Comparison of ENCODE assay signal across 17 cellular contexts in genomic region chr6:168908887-168909286, GRCh38.
DNase-seq lines count a peak whose midpoint lies in the region; ATAC-seq and TF ChIP-seq lines count a peak whose summit lies in the region.
"Had no signal": no experiment of that assay in that cellular context is flagged by ENCODE, and none has a peak within 500 bp of the region (broad histone marks: within the 10 kb centered on the region; RNA-seq: fewer than 3 reads in every experiment).

No MANE protein-coding gene starts in this region.

- peaks cover 28 to 47% of the 10 kb centered on the region in 2 donors for H3K4me1 Mint-ChIP-seq in natural killer cell
- H3K4me1 Mint-ChIP-seq in natural killer cell treated with Interleukin-12 subunit alpha and Interleukin-12 subunit beta and Interleukin-15 and Interleukin-18, amount 100 ng/mL, for 72 hours (ENCODE audit: low read depth in 2 of 2): peaks cover 10 to 30% of the 10 kb centered on the region in 2 donors
- peaks cover 11% of the 10 kb centered on the region for H3K4me1 Mint-ChIP-seq in activated T-helper 17 cell treated with anti-CD3 and anti-CD28 coated beads, Interleukin-2, amount 50 U/mL, for 72 hours
- H3K4me1 Mint-ChIP-seq in activated CD4-positive, alpha-beta T cell treated with anti-CD3 and anti-CD28 coated beads, Interleukin-2, amount 10 ng/mL, durations not matched to agents 7 days and 5 days: peaks cover 5% of the 10 kb centered on the region

- intact Hi-C loops in natural killer cell (cut with micrococcal nuclease) (no loop called here), aorta (cut with DNase I) (no loop called here), body of pancreas (cut with DNase I) (no loop called here)

- TF ChIP-seq CTCF in natural killer cell (IDR thresholded peaks at IDR 0.05) (no peak), foreskin fibroblast (IDR thresholded peaks at IDR 0.05; ENCODE audit: low read depth, low read length) (peak; percentile 25), body of pancreas (IDR thresholded peaks at IDR 0.05) (no peak)

- H3K36me3 ChIP-seq in aorta (ENCODE audit: control insufficient read depth in 1 of 2, insufficient read depth in 2 of 2, low read length in 1 of 2) (no peaks in the 10 kb centered on the region), body of pancreas (replicated peaks in 1 of 2; ENCODE audit: insufficient read depth in 1 of 2, low read depth in 2 of 2) (no peaks in the 10 kb centered on the region)
- H3K36me3 ChIP-seq: HAP-1, left lung had no signal

- ATAC-seq in natural killer cell (no peak), aorta (ENCODE audit: low FRiP score) (peak; percentile 8), HG03460 (IDR thresholded peaks at IDR 0.05; ENCODE audit: unreplicated experiment) (no peak), body of pancreas (no peak)
- ATAC-seq in natural killer cell treated with Interleukin-12 subunit alpha and Interleukin-12 subunit beta and Interleukin-15 and Interleukin-18, amount 100 ng/mL, for 72 hours: no peak
- ATAC-seq in activated T-helper 17 cell treated with anti-CD3 and anti-CD28 coated beads, Interleukin-2, amount 50 U/mL, for 72 hours (replicated peaks): no peak
- ATAC-seq: activated CD8-positive, alpha-beta T cell treated with anti-CD3 and anti-CD28 coated beads, Interleukin-2, amount 10 ng/mL, durations not matched to agents 7 days and 5 days; left lung had no signal

- POLR2A ChIA-PET in activated CD4-positive, alpha-beta T cell treated with anti-CD3 and anti-CD28 coated beads, Interleukin-2, amount 10 ng/mL, durations not matched to agents 7 days and 5 days (lab: Charles Lee): no interaction called here

- H3K27ac Mint-ChIP-seq in natural killer cell: peak overlapping the region; percentile 50 to 65
- peak overlapping the region in 1 of 2 donors; percentile 72 for H3K27ac Mint-ChIP-seq in natural killer cell treated with Interleukin-12 subunit alpha and Interleukin-12 subunit beta and Interleukin-15 and Interleukin-18, amount 100 ng/mL, for 72 hours
- peak overlapping the region; percentile 79 for H3K27ac Mint-ChIP-seq in activated T-helper 17 cell treated with anti-CD3 and anti-CD28 coated beads, Interleukin-2, amount 50 U/mL, for 72 hours
- no peak overlapping the region for H3K27ac Mint-ChIP-seq in activated CD4-positive, alpha-beta T cell treated with anti-CD3 and anti-CD28 coated beads, Interleukin-2, amount 10 ng/mL, durations not matched to agents 7 days and 5 days
- H3K27ac Mint-ChIP-seq: activated CD8-positive, alpha-beta T cell treated with anti-CD3 and anti-CD28 coated beads, Interleukin-2, amount 10 ng/mL, durations not matched to agents 7 days and 5 days; activated naive CD4-positive, alpha-beta T cell treated with anti-CD3 and anti-CD28 coated beads for 36 hours had no signal

- H3K27me3 ChIP-seq in aorta (ENCODE audit: control insufficient read depth in 1 of 2, insufficient read depth in 2 of 2, low read length in 1 of 2): no peaks in the 10 kb centered on the region
- no peaks in the 10 kb centered on the region for H3K27me3 ChIP-seq in body of pancreas
- H3K27me3 ChIP-seq: left lung had no signal

- WGBS in aorta, 2 donors: 55 to 57% methylated on average over 5 of the region's 5 CpGs
- WGBS in body of pancreas, 2 donors: 73 to 75% methylated on average over 5 of the region's 5 CpGs

- no peaks in the 10 kb centered on the region for H3K36me3 Mint-ChIP-seq in natural killer cell
- H3K36me3 Mint-ChIP-seq in natural killer cell treated with Interleukin-12 subunit alpha and Interleukin-12 subunit beta and Interleukin-15 and Interleukin-18, amount 100 ng/mL, for 72 hours: no peaks in the 10 kb centered on the region
- peaks cover 5% of the 10 kb centered on the region for H3K36me3 Mint-ChIP-seq in activated T-helper 17 cell treated with anti-CD3 and anti-CD28 coated beads, Interleukin-2, amount 50 U/mL, for 72 hours (ENCODE audit: low read depth)
- H3K36me3 Mint-ChIP-seq in activated CD4-positive, alpha-beta T cell treated with anti-CD3 and anti-CD28 coated beads, Interleukin-2, amount 10 ng/mL, durations not matched to agents 7 days and 5 days (ENCODE audit: low read depth): no peaks in the 10 kb centered on the region

- no peak overlapping the region for H3K27ac ChIP-seq in aorta (ENCODE audit: low read depth in 1 of 2, low read length in 2 of 2)
- no peak overlapping the region for H3K27ac ChIP-seq in body of pancreas
- H3K27ac ChIP-seq: left lung had no signal

- peaks cover 2% of the 10 kb centered on the region for H3K9me3 ChIP-seq in aorta (ENCODE audit: control insufficient read depth, low read length)
- H3K9me3 ChIP-seq in body of pancreas: no peaks in the 10 kb centered on the region
- H3K9me3 ChIP-seq: HAP-1, left lung had no signal

- H3K9me3 Mint-ChIP-seq in natural killer cell: no peaks in the 10 kb centered on the region
- no peaks in the 10 kb centered on the region for H3K9me3 Mint-ChIP-seq in natural killer cell treated with Interleukin-12 subunit alpha and Interleukin-12 subunit beta and Interleukin-15 and Interleukin-18, amount 100 ng/mL, for 72 hours
- H3K9me3 Mint-ChIP-seq in activated T-helper 17 cell treated with anti-CD3 and anti-CD28 coated beads, Interleukin-2, amount 50 U/mL, for 72 hours: peaks cover 4% of the 10 kb centered on the region
- peaks cover 6% of the 10 kb centered on the region for H3K9me3 Mint-ChIP-seq in activated CD4-positive, alpha-beta T cell treated with anti-CD3 and anti-CD28 coated beads, Interleukin-2, amount 10 ng/mL, durations not matched to agents 7 days and 5 days

- H3K4me1 ChIP-seq in aorta (ENCODE audit: control insufficient read depth in 1 of 2, insufficient read depth in 2 of 2, low read length in 2 of 2) (no peaks in the 10 kb centered on the region), body of pancreas (peaks cover 11% of the 10 kb centered on the region)
- H3K4me1 ChIP-seq: HAP-1, left lung had no signal

- no peak overlapping the region for H3K4me3 ChIP-seq in foreskin fibroblast (ENCODE audit: low read depth in 1 of 2, low read length in 2 of 2)
- no peak overlapping the region for H3K4me3 ChIP-seq in aorta (ENCODE audit: low read length in 2 of 2)
- H3K4me3 ChIP-seq in body of pancreas: no peak overlapping the region
- H3K4me3 ChIP-seq: HAP-1, left lung had no signal

- H3K27me3 Mint-ChIP-seq in natural killer cell (ENCODE audit: low read depth in 2 of 2): peaks cover 10 to 16% of the 10 kb centered on the region in 2 donors
- H3K27me3 Mint-ChIP-seq in natural killer cell treated with Interleukin-12 subunit alpha and Interleukin-12 subunit beta and Interleukin-15 and Interleukin-18, amount 100 ng/mL, for 72 hours: peaks cover 0 to 9% of the 10 kb centered on the region in 2 donors
- H3K27me3 Mint-ChIP-seq in activated T-helper 17 cell treated with anti-CD3 and anti-CD28 coated beads, Interleukin-2, amount 50 U/mL, for 72 hours: no peaks in the 10 kb centered on the region
- H3K27me3 Mint-ChIP-seq in activated CD4-positive, alpha-beta T cell treated with anti-CD3 and anti-CD28 coated beads, Interleukin-2, amount 10 ng/mL, durations not matched to agents 7 days and 5 days: no peaks in the 10 kb centered on the region

- CTCF ChIA-PET in activated CD4-positive, alpha-beta T cell treated with anti-CD3 and anti-CD28 coated beads, Interleukin-2, amount 10 ng/mL, durations not matched to agents 7 days and 5 days (lab: Charles Lee): no interaction called here

- no peak overlapping the region for H3K4me3 Mint-ChIP-seq in natural killer cell
- H3K4me3 Mint-ChIP-seq in natural killer cell treated with Interleukin-12 subunit alpha and Interleukin-12 subunit beta and Interleukin-15 and Interleukin-18, amount 100 ng/mL, for 72 hours: no peak overlapping the region
- H3K4me3 Mint-ChIP-seq in activated T-helper 17 cell treated with anti-CD3 and anti-CD28 coated beads, Interleukin-2, amount 50 U/mL, for 72 hours: peak overlapping the region; percentile 28
- H3K4me3 Mint-ChIP-seq in activated CD4-positive, alpha-beta T cell treated with anti-CD3 and anti-CD28 coated beads, Interleukin-2, amount 10 ng/mL, durations not matched to agents 7 days and 5 days: no peak overlapping the region
- H3K4me3 Mint-ChIP-seq: activated CD8-positive, alpha-beta T cell treated with anti-CD3 and anti-CD28 coated beads, Interleukin-2, amount 10 ng/mL, durations not matched to agents 7 days and 5 days; activated naive CD4-positive, alpha-beta T cell treated with anti-CD3 and anti-CD28 coated beads for 36 hours had no signal

- no peak for DNase-seq in natural killer cell
- no peak for DNase-seq in natural killer cell treated with Interleukin-12 subunit alpha and Interleukin-12 subunit beta and Interleukin-15 and Interleukin-18, amount 100 ng/mL, for 72 hours (ENCODE audit: low spot score)
- peak; percentile 44 to 75 for DNase-seq in foreskin fibroblast
- no peak for DNase-seq in aorta
- DNase-seq in activated CD4-positive, alpha-beta T cell treated with anti-CD3 and anti-CD28 coated beads, Interleukin-2, amount 10 ng/mL, durations not matched to agents 7 days and 5 days: no peak
- DNase-seq in body of pancreas: no peak
- DNase-seq: activated CD8-positive, alpha-beta T cell treated with anti-CD3 and anti-CD28 coated beads, Interleukin-2, amount 10 ng/mL, durations not matched to agents 7 days and 5 days; activated naive CD4-positive, alpha-beta T cell treated with anti-CD3 and anti-CD28 coated beads for 36 hours; AML-193; DMS79; KG1; left lung; NCI-H2029; stimulated activated CD8-positive, alpha-beta memory T cell treated with anti-CD3 and anti-CD28 coated beads, Interleukin-4, amount 100 ng/mL, for 48 hours had no signal

- no peak for TF ChIP-seq POLR2A in body of pancreas (IDR thresholded peaks at IDR 0.05)

Comparison
In these comparisons a context has a peak if more than half of its experiments do, and no peak if none do; other contexts are left out.
1. DNase-seq: peak in foreskin fibroblast (2 of 2); none in natural killer cell (single experiment), natural killer cell treated with Interleukin-12 subunit alpha and Interleukin-12 subunit beta and Interleukin-15 and Interleukin-18, amount 100 ng/mL, for 72 hours (single experiment), aorta (0 of 2), activated CD4-positive, alpha-beta T cell treated with anti-CD3 and anti-CD28 coated beads, Interleukin-2, amount 10 ng/mL, durations not matched to agents 7 days and 5 days (single experiment) and body of pancreas (0 of 4).